In genomic region chr2:41698787-41699422, GRCh38 we compare ENCODE assay signal across 9 cellular contexts.
A peak's percentile ranks its signal among the peaks of the same experiment; 100 is the strongest.
DNase-seq lines count a peak whose midpoint lies in the region; ATAC-seq and TF ChIP-seq lines count a peak whose summit lies in the region.
"Had no signal": no experiment of that assay in that cellular context is flagged by ENCODE, and none has a peak within 500 bp of the region (broad histone marks: within the 10 kb centered on the region; RNA-seq: fewer than 3 reads in every experiment).

No MANE protein-coding gene starts in this region.

- peak overlapping the region; percentile 46 for H3K4me2 ChIP-seq in mammary epithelial cell (ENCODE audit: insufficient read depth, low read depth, low read length)

- peak overlapping the region; percentile 66 for H2AFZ ChIP-seq in mammary epithelial cell (ENCODE audit: low read depth, low read length)

- H4K20me1 ChIP-seq in mammary epithelial cell (ENCODE audit: insufficient read depth, low read length), result no peaks in the 10 kb centered on the region

- ATAC-seq in lower lobe of right lung, result peak in 1 of 2 donors; percentile 45
- ATAC-seq in aorta (ENCODE audit: low FRiP score), result peak; percentile 67
- ATAC-seq in activated CD4-positive, CD25-positive, alpha-beta regulatory T cell treated with anti-CD3 and anti-CD28 coated beads, Interleukin-2, amount 50 U/mL, for 24 hours, result no peak
- ATAC-seq in GM18870 (IDR thresholded peaks at IDR 0.05; ENCODE audit: unreplicated experiment), result no peak
- ATAC-seq: left colon had no signal

- H3K36me3 ChIP-seq in mammary epithelial cell (ENCODE audit: insufficient read depth, low read length), result no peaks in the 10 kb centered on the region
- H3K36me3 ChIP-seq in lower lobe of right lung, result no peaks in the 10 kb centered on the region
- H3K36me3 ChIP-seq in aorta (ENCODE audit: control insufficient read depth in 1 of 2, insufficient read depth in 2 of 2, low read length in 1 of 2), result no peaks in the 10 kb centered on the region

- H3K9ac ChIP-seq in mammary epithelial cell (ENCODE audit: insufficient read depth, low read length), result no peak overlapping the region

- H3K4me1 ChIP-seq in mammary epithelial cell (ENCODE audit: insufficient read depth, low read length) (no peaks in the 10 kb centered on the region), lower lobe of right lung (no peaks in the 10 kb centered on the region), aorta (ENCODE audit: control insufficient read depth in 1 of 2, insufficient read depth in 2 of 2, low read length in 2 of 2) (peaks cover 0 to 5% of the 10 kb centered on the region in 2 donors)

- TF ChIP-seq CTCF in GM10266 (IDR thresholded peaks at IDR 0.05; ENCODE audit: control insufficient read depth, insufficient read depth, low read depth, missing control alignments) (peak; percentile 67), LNCAP (IDR thresholded peaks at IDR 0.05) (peak; percentile 72), mammary epithelial cell (conservative IDR thresholded peaks at IDR 0.05 in 1 of 2, IDR thresholded peaks at IDR 0.05 in 1 of 2; ENCODE audit: extremely low read depth in 1 of 2, insufficient read depth in 1 of 2, low read depth in 1 of 2, low read length in 2 of 2) (peak; percentile 51 to 80), lower lobe of right lung (IDR thresholded peaks at IDR 0.05) (peak; percentile 70)

- 19% methylated on average over 10 of the region's 16 CpGs for WGBS in mammary epithelial cell (ENCODE audit: low coverage, missing lambda C conversion rate)
- 18 to 19% methylated on average over 16 of the region's 16 CpGs for WGBS in aorta, 2 donors

- CTCF ChIA-PET in mammary epithelial cell (lab: Charles Lee; ENCODE audit: low non-redundant PET), result interaction anchor here (0.9 kb wide), 1 partner anchor 1455 kb away, joined by 3 read pairs; no protein-coding TSS in a partner anchor

- in situ Hi-C loops in mammary epithelial cell (cut with MboI; ENCODE audit: low sequenced_read_pairs in 2 of 2), result no loop called here

- intact Hi-C loops in mammary epithelial cell (cut with micrococcal nuclease) (loop anchor here (1.0 to 2.0 kb wide), 2 partner anchors 66 to 285 kb away; no protein-coding TSS in a partner anchor), lower lobe of right lung (cut with DNase I) (no loop called here), aorta (cut with DNase I) (loop anchor here (2.0 to 10.0 kb wide), 4 partner anchors 83 to 287 kb away; no protein-coding TSS in a partner anchor)

- dilution Hi-C loops in mammary epithelial cell (cut with HindIII; ENCODE audit: low sequenced_read_pairs), result no loop called here

- H3K27me3 ChIP-seq in mammary epithelial cell (ENCODE audit: insufficient read depth, low read length) (no peaks in the 10 kb centered on the region), lower lobe of right lung (ENCODE audit: low read depth) (no peaks in the 10 kb centered on the region), aorta (ENCODE audit: control insufficient read depth in 1 of 2, insufficient read depth in 2 of 2, low read length in 1 of 2) (no peaks in the 10 kb centered on the region)

- no peaks in the 10 kb centered on the region for H3K79me2 ChIP-seq in mammary epithelial cell (ENCODE audit: insufficient read depth, low read length)

- no TSS peak for BruUV-seq in mammary epithelial cell (replicated peaks; lab: Mats Ljungman, UMichigan)

- no peak overlapping the region for H3K4me3 ChIP-seq in mammary epithelial cell (replicated peaks in 1 of 3; ENCODE audit: insufficient read depth in 1 of 3, low read depth in 2 of 3, low read length in 3 of 3)
- no peak overlapping the region for H3K4me3 ChIP-seq in lower lobe of right lung
- peak overlapping the region in 1 of 2 donors; percentile 7 for H3K4me3 ChIP-seq in aorta (ENCODE audit: low read length in 2 of 2)

- DNase-seq in GM10266 (ENCODE audit: extremely low spot score) (peak; percentile 38), mammary epithelial cell (no peak), lower lobe of right lung (no peak), aorta (peak; percentile 60 to 85), AG08395 (ENCODE audit: low spot score) (no peak)

- H3K9me3 ChIP-seq in mammary epithelial cell (replicated peaks; ENCODE audit: insufficient read depth, low read length) (no peaks in the 10 kb centered on the region), lower lobe of right lung (no peaks in the 10 kb centered on the region), aorta (ENCODE audit: control insufficient read depth, low read length) (no peaks in the 10 kb centered on the region)

- H3K27ac ChIP-seq in mammary epithelial cell (ENCODE audit: insufficient read depth, low read depth, low read length) (no peak overlapping the region), lower lobe of right lung (no peak overlapping the region), aorta (ENCODE audit: low read depth in 1 of 2, low read length in 2 of 2) (no peak overlapping the region)

Comparison
In these comparisons a context has a peak if more than half of its experiments do, and no peak if none do; other contexts are left out.
1. DNase-seq: peak in GM10266 (single experiment) and aorta (2 of 2); none in mammary epithelial cell (single experiment), lower lobe of right lung (single experiment) and AG08395 (single experiment).
2. Peak in every context shown above with its lines, with median percentiles within 50 percentile points of each other: CTCF ChIP-seq.